ENCODE assay signal across 3 cellular contexts in genomic region chr14:32394038-32394437, GRCh38.
TF ChIP-seq lines count a peak whose summit lies in the region.

No MANE protein-coding gene starts in this region.

TF ChIP-seq in HepG2, 621 proteins besides CTCF, POLR2A, EP300 and RAD21:
- TF ChIP-seq CEBPZ (IDR thresholded peaks at IDR 0.05; ENCODE audit: low read length) (no peak), MAFF (IDR thresholded peaks at IDR 0.05; ENCODE audit: low read depth, low read length) (peak; percentile 85), MAFK (conservative IDR thresholded peaks at IDR 0.05 in 1 of 2, IDR thresholded peaks at IDR 0.05 in 1 of 2; ENCODE audit: low read length in 2 of 2) (peak; percentile 90 to 92), RFX1 (IDR thresholded peaks at IDR 0.05) (0 out of 2 replicates have a peak, but pooled peaks have one; percentile 3), ZMYM4 (CRISPR knock-in tag; IDR thresholded peaks at IDR 0.05) (no peak)

TF ChIP-seq in IMR-90, 13 proteins besides CTCF, POLR2A, EP300 and RAD21:
- peak; percentile 68 for TF ChIP-seq MAFK (IDR thresholded peaks at IDR 0.05; ENCODE audit: low read depth, low read length)
- TF ChIP-seq RCOR1 (IDR thresholded peaks at IDR 0.05; ENCODE audit: insufficient replicate concordance, low read length): no peak
- no peak for TF ChIP-seq MXI1 (IDR thresholded peaks at IDR 0.05; ENCODE audit: borderline replicate concordance, low read depth, low read length)
- no peak for TF ChIP-seq FOS (IDR thresholded peaks at IDR 0.05; ENCODE audit: low read depth, low read length)

TF ChIP-seq in K562, 482 proteins besides CTCF, POLR2A, EP300 and RAD21:
- TF ChIP-seq NCOA6 (IDR thresholded peaks at IDR 0.05) (no peak), MAFF (IDR thresholded peaks at IDR 0.05; ENCODE audit: low read length) (0 out of 2 replicates have a peak, but pooled peaks have one; percentile 12), BCL6 (CRISPR knock-in tag; IDR thresholded peaks at IDR 0.05) (no peak)
